In genomic region chr1:11731719-11732283, GRCh38 we compare ENCODE assay signal across 8 cellular contexts. TPM values are rescaled to one million over a fixed set of nuclear protein-coding genes. Genes with fewer than 3 reads are reported as not detected.
DNase-seq lines count a peak whose midpoint lies in the region; ATAC-seq and TF ChIP-seq lines count a peak whose summit lies in the region.

No MANE protein-coding gene starts in this region.

- WGBS in adrenal gland, 4 donors = 17 to 37% (median 25%) methylated on average over 15 to 17 of the region's 17 CpGs

- H3K4me1 ChIP-seq in adrenal gland (replicated peaks in 1 of 2) (peaks cover 12 to 42% of the 10 kb centered on the region in 2 donors), left ventricle myocardium inferior (peaks cover 55% of the 10 kb centered on the region), parathyroid adenoma (no peaks in the 10 kb centered on the region)

- no peak for TF ChIP-seq POLR2A in adrenal gland (IDR thresholded peaks at IDR 0.05)

- no peak for ATAC-seq in HG03342 (IDR thresholded peaks at IDR 0.05; ENCODE audit: unreplicated experiment)
- ATAC-seq in HG03354 (IDR thresholded peaks at IDR 0.05; ENCODE audit: poor library complexity, severe bottlenecking, unreplicated experiment) = no peak

- TF ChIP-seq CTCF in adrenal gland (IDR thresholded peaks at IDR 0.05) (no peak), left ventricle myocardium inferior (IDR thresholded peaks at IDR 0.05; ENCODE audit: borderline replicate concordance) (no peak), parathyroid adenoma (IDR thresholded peaks at IDR 0.05) (no peak)

- no peak overlapping the region for H3K4me2 ChIP-seq in parathyroid adenoma (ENCODE audit: low read length)

- intact Hi-C loops in adrenal gland (cut with DNase I) (no loop called here), left ventricle myocardium inferior (cut with micrococcal nuclease) (no loop called here)

- no peak overlapping the region for H3K9ac ChIP-seq in parathyroid adenoma

- H3K36me3 ChIP-seq in KOPT-K1 (ENCODE audit: insufficient read depth, low read length) (no peaks in the 10 kb centered on the region), adrenal gland (replicated peaks in 1 of 2) (no peaks in the 10 kb centered on the region), left ventricle myocardium inferior (no peaks in the 10 kb centered on the region), parathyroid adenoma (ENCODE audit: control insufficient read depth, insufficient read depth, low read length) (no peaks in the 10 kb centered on the region)

- peak overlapping the region; percentile 70 for H3K27ac ChIP-seq in KOPT-K1 (ENCODE audit: low read depth, low read length, poor library complexity, severe bottlenecking)
- peak overlapping the region in 3 of 5 donors; percentile 53 to 69 (median 69) for H3K27ac ChIP-seq in adrenal gland
- peak overlapping the region; percentile 85 for H3K27ac ChIP-seq in left ventricle myocardium inferior (replicated peaks)
- peak overlapping the region; percentile 19 for H3K27ac ChIP-seq in parathyroid adenoma

- H3K27me3 ChIP-seq in adrenal gland (no peaks in the 10 kb centered on the region), left ventricle myocardium inferior (ENCODE audit: low read depth) (no peaks in the 10 kb centered on the region), parathyroid adenoma (ENCODE audit: control insufficient read depth, insufficient read depth, low read length) (no peaks in the 10 kb centered on the region)

- DNase-seq in AG20443 (ENCODE audit: low spot score) (peak; percentile 80), adrenal gland (peak in 6 of 7 donors; percentile 42 to 83 (median 58)), left ventricle myocardium inferior (peak; percentile 81), NCI-H2107 (lab: John Stamatoyannopoulos, UW) (no peak)

- H3K4me3 ChIP-seq in adrenal gland = peak overlapping the region in 1 of 4 donors; percentile 41
- H3K4me3 ChIP-seq in left ventricle myocardium inferior = peak overlapping the region; percentile 60
- no peak overlapping the region for H3K4me3 ChIP-seq in parathyroid adenoma (ENCODE audit: low read depth, low read length)

- no peaks in the 10 kb centered on the region for H3K79me2 ChIP-seq in parathyroid adenoma

- H2AFZ ChIP-seq in parathyroid adenoma = peak overlapping the region; percentile 60

- H3K9me3 ChIP-seq in KOPT-K1 (ENCODE audit: insufficient read depth, low read length, poor library complexity, severe bottlenecking) (no peaks in the 10 kb centered on the region), adrenal gland (replicated peaks in 1 of 3) (no peaks in the 10 kb centered on the region), left ventricle myocardium inferior (replicated peaks) (no peaks in the 10 kb centered on the region), parathyroid adenoma (ENCODE audit: control insufficient read depth, low read length) (no peaks in the 10 kb centered on the region)

RNA-seq across cellular contexts. Expression of gene AGTRAP, which starts 4.1 kb away (rescaled TPM):
- 100 to 1,000 TPM in 1 of 8 donors, 10 to 100 TPM in 7; 33.7 to 104 (median 46.6) TPM for total RNA-seq in adrenal gland
- 10 to 100 TPM; 23.4 to 57.0 (median 31.3) TPM for polyA plus RNA-seq in adrenal gland
- total RNA-seq in left ventricle myocardium inferior = 16.6 TPM

RNA-seq across cellular contexts. Expression of gene C1orf167, which starts 30.2 kb away (rescaled TPM):
- total RNA-seq in adrenal gland (1 to 10 TPM in 5 of 8 donors, under 1 TPM in 2, not detected in 1; 0.32 to 4.7 (median 3.2) TPM), left ventricle myocardium inferior (2.5 TPM)
- 10 to 100 TPM in 1 of 3 donors, 1 to 10 TPM in 1, not detected in 1; 8.8 to 13.2 TPM for polyA plus RNA-seq in adrenal gland

RNA-seq across cellular contexts. Expression of gene DRAXIN, which starts 40.3 kb away (rescaled TPM):
- under 1 TPM in 2 of 8 donors, not detected in 6; under 0.01 to 0.07 TPM for total RNA-seq in adrenal gland
- polyA plus RNA-seq in adrenal gland = under 1 TPM in 2 of 3 donors, not detected in 1; under 0.01 to 0.08 TPM
- total RNA-seq in left ventricle myocardium inferior = 0.05 TPM

RNA-seq across cellular contexts. Expression of gene MAD2L2, which starts 50.9 kb away (rescaled TPM):
- 10 to 100 TPM; 22.7 to 71.2 (median 31.5) TPM for total RNA-seq in adrenal gland
- polyA plus RNA-seq in adrenal gland = 10 to 100 TPM; 15.6 to 29.7 (median 19.5) TPM
- 17.2 TPM for total RNA-seq in left ventricle myocardium inferior

Comparison
In these comparisons a context has a peak if more than half of its experiments do, and no peak if none do; other contexts are left out.
1. H3K27ac ChIP-seq: peak in every context shown above with its lines; median percentile 85 in left ventricle myocardium inferior; 70 in KOPT-K1; 69 in adrenal gland; 19 in parathyroid adenoma.